ENCODE assay signal across 16 cellular contexts in the genomic region with DNA sequence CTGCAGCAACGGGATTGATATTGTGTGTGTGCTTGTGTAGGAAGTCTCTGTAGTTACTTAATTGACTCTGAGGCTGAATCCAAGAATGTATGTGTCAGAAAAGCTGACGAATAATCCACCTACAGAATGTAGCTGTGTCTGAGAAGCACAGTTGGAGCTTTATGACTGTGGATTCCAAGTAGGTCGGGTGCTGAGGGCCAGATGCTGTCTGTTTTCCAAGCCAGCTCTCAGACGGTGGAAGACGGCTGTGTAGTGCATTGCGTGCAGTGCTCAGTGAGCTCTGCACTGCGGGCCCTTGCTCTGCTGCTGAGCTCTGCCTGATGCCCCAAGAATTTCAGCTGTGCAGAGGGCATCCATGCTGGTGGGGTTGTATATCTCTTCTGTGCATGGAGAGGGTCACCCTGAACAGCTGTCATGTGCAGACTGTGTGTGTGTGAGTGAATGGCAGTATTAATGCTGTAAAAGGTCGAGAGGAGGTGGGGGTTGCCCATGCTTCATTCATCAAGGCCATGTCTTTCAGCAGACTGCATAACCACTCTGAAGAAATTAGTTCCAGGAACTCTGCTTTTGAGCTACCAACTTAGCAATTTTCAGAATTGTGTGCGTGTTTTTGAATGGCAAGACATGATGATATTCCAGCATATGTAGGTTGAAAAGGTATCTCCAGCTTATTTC.
"Had no signal": no experiment of that assay in that cellular context is flagged by ENCODE, and none has a peak within 500 bp of the region (broad histone marks: within the 10 kb centered on the region; RNA-seq: fewer than 3 reads in every experiment).

No MANE protein-coding gene starts in this region.

- H3K4me1 ChIP-seq: heart left ventricle, parathyroid adenoma, suprapubic skin had no signal

- H3K9ac ChIP-seq: parathyroid adenoma had no signal

- H3K27ac ChIP-seq: heart left ventricle, parathyroid adenoma, suprapubic skin had no signal

- H2AFZ ChIP-seq: parathyroid adenoma had no signal

- H3K4me3 Mint-ChIP-seq: effector memory CD8-positive, alpha-beta T cell; naive B cell; stimulated activated naive B cell treated with anti-CD40 and anti-IgM and Interleukin-4, amounts not matched to agents 10 μg/mL and 1 μg/mL and 100 μg/mL, for 72 hours had no signal

- DNase-seq: activated naive CD4-positive, alpha-beta T cell treated with Interleukin-2 at 50 U/mL for 16 hours; dermis blood vessel endothelial cell; effector memory CD8-positive, alpha-beta T cell; heart left ventricle; left colon; midbrain; naive B cell; stimulated activated CD4-positive, alpha-beta T cell treated with anti-CD3 and anti-CD28 coated beads, Interleukin-2, amount 100 ng/mL, for 48 hours; stimulated activated naive B cell treated with anti-CD40 and anti-IgM and Interleukin-4, amounts not matched to agents 10 μg/mL and 1 μg/mL and 100 μg/mL, for 72 hours; T-helper 1 cell; T1000; trophoblast cell had no signal

- H3K4me3 ChIP-seq: heart left ventricle, lung, suprapubic skin had no signal

- H3K79me2 ChIP-seq: parathyroid adenoma had no signal

- H3K27me3 Mint-ChIP-seq: effector memory CD8-positive, alpha-beta T cell; naive B cell; stimulated activated naive B cell treated with anti-CD40 and anti-IgM and Interleukin-4, amounts not matched to agents 10 μg/mL and 1 μg/mL and 100 μg/mL, for 72 hours had no signal

- ATAC-seq: effector memory CD8-positive, alpha-beta T cell; heart left ventricle; left colon; SK-N-SH treated with all-trans-retinoic acid at 6 μM for 48 hours; stimulated activated naive B cell treated with anti-CD40 and anti-IgM and Interleukin-4, amounts not matched to agents 10 μg/mL and 1 μg/mL and 100 μg/mL, for 72 hours had no signal

- H3K27ac Mint-ChIP-seq: effector memory CD8-positive, alpha-beta T cell; naive B cell; stimulated activated naive B cell treated with anti-CD40 and anti-IgM and Interleukin-4, amounts not matched to agents 10 μg/mL and 1 μg/mL and 100 μg/mL, for 72 hours had no signal

- H3K9me3 ChIP-seq: heart left ventricle, suprapubic skin had no signal

- H3K36me3 ChIP-seq: heart left ventricle, suprapubic skin had no signal

- H3K36me3 Mint-ChIP-seq: naive B cell; stimulated activated naive B cell treated with anti-CD40 and anti-IgM and Interleukin-4, amounts not matched to agents 10 μg/mL and 1 μg/mL and 100 μg/mL, for 72 hours had no signal

- H3K27me3 ChIP-seq: heart left ventricle, suprapubic skin had no signal
